Comparison of ENCODE assay signal across 16 cellular contexts in genomic region chr15:71096676-71097075, GRCh38. TPM values are rescaled to one million over a fixed set of nuclear protein-coding genes. Genes with fewer than 3 reads are reported as not detected.
A peak's percentile ranks its signal among the peaks of the same experiment; 100 is the strongest.
DNase-seq lines count a peak whose midpoint lies in the region; ATAC-seq and TF ChIP-seq lines count a peak whose summit lies in the region.
"Had no signal": no experiment of that assay in that cellular context is flagged by ENCODE, and none has a peak within 500 bp of the region (broad histone marks: within the 10 kb centered on the region; RNA-seq: fewer than 3 reads in every experiment).

No MANE protein-coding gene starts in this region.

- DNase-seq in AG10803 (ENCODE audit: low read depth) = peak; percentile 33
- peak; percentile 83 for DNase-seq in M059J (ENCODE audit: low read depth)
- DNase-seq in MCF 10A (ENCODE audit: unreplicated experiment) = no peak
- DNase-seq in kidney tubule cell (ENCODE audit: low spot score) = peak; percentile 19
- no peak for DNase-seq in activated CD8-positive, alpha-beta T cell treated with anti-CD3 and anti-CD28 coated beads, Interleukin-2, amount 10 ng/mL, durations not matched to agents 7 days and 5 days
- DNase-seq in putamen (ENCODE audit: low spot score) = no peak
- no peak for DNase-seq in NCI-H1417 (lab: John Stamatoyannopoulos, UW)
- DNase-seq: cerebellar nuclear complex, Karpas-422, midbrain, NCI-H187, right cardiac atrium, SW 1271 had no signal

- no TSS peak for BruUV-seq in MCF 10A (replicated peaks; lab: Mats Ljungman, UMichigan)

- no peak for ATAC-seq in activated CD8-positive, alpha-beta T cell treated with anti-CD3 and anti-CD28 coated beads, Interleukin-2, amount 10 ng/mL, durations not matched to agents 7 days and 5 days
- ATAC-seq in HG03457 (IDR thresholded peaks at IDR 0.05; ENCODE audit: unreplicated experiment) = no peak
- ATAC-seq: right cardiac atrium had no signal

- peaks cover 22% of the 10 kb centered on the region for H3K4me1 Mint-ChIP-seq in MCF 10A (ENCODE audit: insufficient read depth, unreplicated experiment)
- H3K4me1 Mint-ChIP-seq in activated CD8-positive, alpha-beta T cell treated with anti-CD3 and anti-CD28 coated beads, Interleukin-2, amount 10 ng/mL, durations not matched to agents 7 days and 5 days (ENCODE audit: low read depth) = no peaks in the 10 kb centered on the region

- peak overlapping the region; percentile 66 for H3K27ac Mint-ChIP-seq in MCF 10A (ENCODE audit: low read depth, unreplicated experiment)
- no peak overlapping the region for H3K27ac Mint-ChIP-seq in activated CD8-positive, alpha-beta T cell treated with anti-CD3 and anti-CD28 coated beads, Interleukin-2, amount 10 ng/mL, durations not matched to agents 7 days and 5 days
- H3K27ac Mint-ChIP-seq: activated T-helper 2 cell treated with anti-CD3 and anti-CD28 coated beads, Interferon-gamma antibody, Interleukin-2, Interleukin-4, amounts not matched to agents 10 μg/mL and 5 μg/mL and 100 μg/mL, durations not matched to agents 14 hours and 24 hours and 36 hours had no signal

- TF ChIP-seq CTCF in AG10803 (conservative IDR thresholded peaks at IDR 0.05; ENCODE audit: low read length) = no peak
- TF ChIP-seq CTCF in MCF 10A (IDR thresholded peaks at IDR 0.05; ENCODE audit: unreplicated experiment) = no peak

- H3K36me3 Mint-ChIP-seq in MCF 10A (ENCODE audit: insufficient read depth, unreplicated experiment) = no peaks in the 10 kb centered on the region
- no peaks in the 10 kb centered on the region for H3K36me3 Mint-ChIP-seq in activated CD8-positive, alpha-beta T cell treated with anti-CD3 and anti-CD28 coated beads, Interleukin-2, amount 10 ng/mL, durations not matched to agents 7 days and 5 days (ENCODE audit: low read depth)

- no peak overlapping the region for H3K4me3 Mint-ChIP-seq in MCF 10A (ENCODE audit: unreplicated experiment)
- H3K4me3 Mint-ChIP-seq in activated CD8-positive, alpha-beta T cell treated with anti-CD3 and anti-CD28 coated beads, Interleukin-2, amount 10 ng/mL, durations not matched to agents 7 days and 5 days = no peak overlapping the region

- H3K27me3 Mint-ChIP-seq in MCF 10A (ENCODE audit: insufficient read depth, unreplicated experiment) = no peaks in the 10 kb centered on the region
- H3K27me3 Mint-ChIP-seq in activated CD8-positive, alpha-beta T cell treated with anti-CD3 and anti-CD28 coated beads, Interleukin-2, amount 10 ng/mL, durations not matched to agents 7 days and 5 days (ENCODE audit: low read depth) = no peaks in the 10 kb centered on the region

- POLR2A ChIA-PET in MCF 10A (lab: Yijun Ruan, JAX) = interaction anchor here (0.6 to 1.4 kb wide), 5 partner anchors 12 to 53 kb away, joined by 3 to 4 read pairs (median 3); no protein-coding TSS in a partner anchor
- POLR2A ChIA-PET in activated CD8-positive, alpha-beta T cell treated with anti-CD3 and anti-CD28 coated beads, Interleukin-2, amount 10 ng/mL, durations not matched to agents 7 days and 5 days (lab: Charles Lee) = no interaction called here

- CTCF ChIA-PET in MCF 10A (lab: Yijun Ruan, JAX) = interaction anchor here (0.8 to 1.8 kb wide), 3 partner anchors 17 to 347 kb away, joined by 4 read pairs; no protein-coding TSS in a partner anchor
- CTCF ChIA-PET in activated CD8-positive, alpha-beta T cell treated with anti-CD3 and anti-CD28 coated beads, Interleukin-2, amount 10 ng/mL, durations not matched to agents 7 days and 5 days (lab: Charles Lee) = no interaction called here

- no peaks in the 10 kb centered on the region for H3K9me3 Mint-ChIP-seq in MCF 10A (ENCODE audit: unreplicated experiment)
- H3K9me3 Mint-ChIP-seq in activated CD8-positive, alpha-beta T cell treated with anti-CD3 and anti-CD28 coated beads, Interleukin-2, amount 10 ng/mL, durations not matched to agents 7 days and 5 days (ENCODE audit: insufficient read depth) = no peaks in the 10 kb centered on the region
- H3K9me3 Mint-ChIP-seq: activated T-helper 2 cell treated with anti-CD3 and anti-CD28 coated beads, Interferon-gamma antibody, Interleukin-2, Interleukin-4, amounts not matched to agents 10 μg/mL and 5 μg/mL and 100 μg/mL, durations not matched to agents 14 hours and 24 hours and 36 hours had no signal

- intact Hi-C loops in MCF 10A (cut with micrococcal nuclease) = no loop called here

- H3K4me3 ChIP-seq in AG10803 (ENCODE audit: low read length) = no peak overlapping the region

RNA-seq across cellular contexts. Expression of gene THSD4, which starts 18.6 kb away (rescaled TPM):
- total RNA-seq in M059J (2014; rRNA removed; shearing (Covaris generic)) = 5.3 and 9.9 TPM in 2 replicates
- total RNA-seq in MCF 10A (2022) = 36.3 and 38.2 TPM in 2 replicates
- total RNA-seq in activated CD8-positive, alpha-beta T cell treated with anti-CD3 and anti-CD28 coated beads, Interleukin-2, amount 10 ng/mL, durations not matched to agents 7 days and 5 days = not detected
- total RNA-seq: activated T-helper 2 cell treated with anti-CD3 and anti-CD28 coated beads, Interferon-gamma antibody, Interleukin-2, Interleukin-4, amounts not matched to agents 10 μg/mL and 5 μg/mL and 100 μg/mL, durations not matched to agents 14 hours and 24 hours and 36 hours; OCI-LY7 had no signal

Comparison
In these comparisons a context has a peak if more than half of its experiments do, and no peak if none do; other contexts are left out.
1. DNase-seq: peak in AG10803 (single experiment), M059J (single experiment) and kidney tubule cell (single experiment); none in MCF 10A (single experiment), activated CD8-positive, alpha-beta T cell treated with anti-CD3 and anti-CD28 coated beads, Interleukin-2, amount 10 ng/mL, durations not matched to agents 7 days and 5 days (single experiment), putamen (single experiment) and NCI-H1417 (0 of 3).